In genomic region chr2:217360781-217361485, GRCh38 we compare ENCODE assay signal across 10 cellular contexts.
DNase-seq lines count a peak whose midpoint lies in the region; ATAC-seq and TF ChIP-seq lines count a peak whose summit lies in the region.
"Had no signal": no experiment of that assay in that cellular context is flagged by ENCODE, and none has a peak within 500 bp of the region (broad histone marks: within the 10 kb centered on the region; RNA-seq: fewer than 3 reads in every experiment).

No MANE protein-coding gene starts in this region.

- H3K4me2 ChIP-seq in BLaER1 (peak overlapping the region; percentile 36), osteoblast (ENCODE audit: insufficient read depth, low read length) (peak overlapping the region; percentile 24)

- H3K27ac Mint-ChIP-seq in activated naive CD8-positive, alpha-beta T cell treated with anti-CD3 and anti-CD28 coated beads for 36 hours, result no peak overlapping the region

- H3K4me1 Mint-ChIP-seq in activated naive CD8-positive, alpha-beta T cell treated with anti-CD3 and anti-CD28 coated beads for 36 hours, result no peaks in the 10 kb centered on the region

- TF ChIP-seq CTCF in osteoblast (IDR thresholded peaks at IDR 0.05; ENCODE audit: extremely low read depth, low read depth, low read length), result no peak
- no peak for TF ChIP-seq CTCF in WERI-Rb-1 (IDR thresholded peaks at IDR 0.05; ENCODE audit: low read depth, low read length)

- H3K36me3 ChIP-seq in BLaER1 (no peaks in the 10 kb centered on the region), osteoblast (ENCODE audit: insufficient read depth, low read length) (no peaks in the 10 kb centered on the region), WERI-Rb-1 (no peaks in the 10 kb centered on the region)

- DNase-seq in NCI-H69 (lab: John Stamatoyannopoulos, UW), result peak; percentile 54
- peak; percentile 77 for DNase-seq in osteoblast (ENCODE audit: insufficient read length, low spot score, missing footprints)
- no peak for DNase-seq in mesenteric fat pad (ENCODE audit: low spot score)
- no peak for DNase-seq in WERI-Rb-1
- no peak for DNase-seq in activated naive CD8-positive, alpha-beta T cell treated with anti-CD3 and anti-CD28 coated beads for 36 hours
- DNase-seq: activated naive CD4-positive, alpha-beta T cell treated with Interleukin-2 at 50 U/mL for 16 hours had no signal

- H3K27me3 Mint-ChIP-seq in activated naive CD8-positive, alpha-beta T cell treated with anti-CD3 and anti-CD28 coated beads for 36 hours, result peaks cover 3% of the 10 kb centered on the region

- ATAC-seq in esophagus mucosa (peak; percentile 63), GM18867 (IDR thresholded peaks at IDR 0.05; ENCODE audit: unreplicated experiment) (no peak)
- ATAC-seq: Panc1 had no signal

- peak overlapping the region; percentile 8 for H2AFZ ChIP-seq in osteoblast (ENCODE audit: low read length)

- no peak overlapping the region for H3K4me3 Mint-ChIP-seq in activated naive CD8-positive, alpha-beta T cell treated with anti-CD3 and anti-CD28 coated beads for 36 hours

- H3K4me3 ChIP-seq in BLaER1 (no peak overlapping the region), osteoblast (ENCODE audit: insufficient read depth, low read length) (no peak overlapping the region), WERI-Rb-1 (ENCODE audit: low read depth, low read length) (no peak overlapping the region)

- H3K79me2 ChIP-seq in osteoblast (ENCODE audit: insufficient read depth, low read length), result no peaks in the 10 kb centered on the region

- H4K20me1 ChIP-seq in BLaER1 (no peaks in the 10 kb centered on the region), osteoblast (ENCODE audit: insufficient read depth, low read length) (no peaks in the 10 kb centered on the region)

- no peaks in the 10 kb centered on the region for H3K27me3 ChIP-seq in BLaER1
- H3K27me3 ChIP-seq in osteoblast (ENCODE audit: insufficient read depth, low read length), result no peaks in the 10 kb centered on the region
- no peaks in the 10 kb centered on the region for H3K27me3 ChIP-seq in WERI-Rb-1 (ENCODE audit: insufficient read depth, low read depth, severe bottlenecking)

- H3K9me3 ChIP-seq in BLaER1 (no peaks in the 10 kb centered on the region), osteoblast (ENCODE audit: low read depth, low read length) (no peaks in the 10 kb centered on the region), WERI-Rb-1 (ENCODE audit: severe bottlenecking) (no peaks in the 10 kb centered on the region)

- H3K9me3 Mint-ChIP-seq in activated naive CD8-positive, alpha-beta T cell treated with anti-CD3 and anti-CD28 coated beads for 36 hours, result no peaks in the 10 kb centered on the region

- H3K4me1 ChIP-seq in BLaER1 (peaks cover 40% of the 10 kb centered on the region), osteoblast (ENCODE audit: insufficient read depth, low read length) (peaks cover 21% of the 10 kb centered on the region)

- H3K9ac ChIP-seq in BLaER1, result no peak overlapping the region

- H3K36me3 Mint-ChIP-seq in activated naive CD8-positive, alpha-beta T cell treated with anti-CD3 and anti-CD28 coated beads for 36 hours, result no peaks in the 10 kb centered on the region

- no peak overlapping the region for H3K27ac ChIP-seq in BLaER1
- no peak overlapping the region for H3K27ac ChIP-seq in osteoblast (ENCODE audit: low read depth, low read length)
- H3K27ac ChIP-seq in WERI-Rb-1, result no peak overlapping the region

Comparison
In these comparisons a context has a peak if more than half of its experiments do, and no peak if none do; other contexts are left out.
1. DNase-seq: peak in NCI-H69 (single experiment) and osteoblast (single experiment); none in mesenteric fat pad (single experiment), WERI-Rb-1 (single experiment) and activated naive CD8-positive, alpha-beta T cell treated with anti-CD3 and anti-CD28 coated beads for 36 hours (single experiment).